ENCODE assay signal across 1 cellular context in the genomic region with DNA sequence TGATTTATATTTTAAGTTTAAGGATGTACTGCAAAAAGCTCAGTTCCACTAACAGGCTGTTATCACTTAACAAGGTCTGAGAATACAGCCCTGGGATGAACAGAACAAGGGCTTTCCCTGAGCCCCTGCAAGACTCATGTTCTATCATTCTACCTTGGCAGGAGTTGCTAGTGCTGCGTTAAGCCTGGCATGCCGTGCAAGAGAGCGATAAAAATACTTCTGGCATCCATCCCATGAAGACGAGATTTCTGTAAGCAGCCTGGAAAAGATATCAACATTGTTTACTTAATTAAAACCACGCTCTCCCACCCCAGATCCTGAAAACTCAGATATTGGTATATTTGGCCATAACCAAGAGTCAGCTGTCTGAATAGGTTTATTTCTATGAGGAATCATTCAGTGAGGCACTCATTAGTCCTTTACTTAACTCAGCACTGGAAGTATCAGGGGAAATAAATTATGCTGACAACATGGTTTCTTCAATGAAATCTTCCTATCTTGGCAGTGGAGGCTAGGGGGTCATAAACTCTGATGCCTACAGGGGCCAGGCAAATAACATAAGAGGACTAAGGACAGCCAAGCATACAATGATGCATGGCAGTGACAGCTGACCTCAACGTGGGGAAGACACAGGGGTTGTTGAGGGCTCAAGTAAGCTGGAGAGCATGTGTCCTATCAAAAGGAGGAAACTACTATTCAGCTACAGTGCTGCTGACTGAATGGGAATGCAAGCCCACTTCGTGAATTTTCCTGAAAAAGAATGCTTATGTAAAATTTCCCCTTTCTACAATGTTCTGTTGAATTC.
TF ChIP-seq lines count a peak whose summit lies in the region.

No MANE protein-coding gene starts in this region.

TF ChIP-seq in GM23338, 12 proteins besides CTCF, POLR2A, EP300 and RAD21 (continued from another document):
- TF ChIP-seq, protein P1, sequence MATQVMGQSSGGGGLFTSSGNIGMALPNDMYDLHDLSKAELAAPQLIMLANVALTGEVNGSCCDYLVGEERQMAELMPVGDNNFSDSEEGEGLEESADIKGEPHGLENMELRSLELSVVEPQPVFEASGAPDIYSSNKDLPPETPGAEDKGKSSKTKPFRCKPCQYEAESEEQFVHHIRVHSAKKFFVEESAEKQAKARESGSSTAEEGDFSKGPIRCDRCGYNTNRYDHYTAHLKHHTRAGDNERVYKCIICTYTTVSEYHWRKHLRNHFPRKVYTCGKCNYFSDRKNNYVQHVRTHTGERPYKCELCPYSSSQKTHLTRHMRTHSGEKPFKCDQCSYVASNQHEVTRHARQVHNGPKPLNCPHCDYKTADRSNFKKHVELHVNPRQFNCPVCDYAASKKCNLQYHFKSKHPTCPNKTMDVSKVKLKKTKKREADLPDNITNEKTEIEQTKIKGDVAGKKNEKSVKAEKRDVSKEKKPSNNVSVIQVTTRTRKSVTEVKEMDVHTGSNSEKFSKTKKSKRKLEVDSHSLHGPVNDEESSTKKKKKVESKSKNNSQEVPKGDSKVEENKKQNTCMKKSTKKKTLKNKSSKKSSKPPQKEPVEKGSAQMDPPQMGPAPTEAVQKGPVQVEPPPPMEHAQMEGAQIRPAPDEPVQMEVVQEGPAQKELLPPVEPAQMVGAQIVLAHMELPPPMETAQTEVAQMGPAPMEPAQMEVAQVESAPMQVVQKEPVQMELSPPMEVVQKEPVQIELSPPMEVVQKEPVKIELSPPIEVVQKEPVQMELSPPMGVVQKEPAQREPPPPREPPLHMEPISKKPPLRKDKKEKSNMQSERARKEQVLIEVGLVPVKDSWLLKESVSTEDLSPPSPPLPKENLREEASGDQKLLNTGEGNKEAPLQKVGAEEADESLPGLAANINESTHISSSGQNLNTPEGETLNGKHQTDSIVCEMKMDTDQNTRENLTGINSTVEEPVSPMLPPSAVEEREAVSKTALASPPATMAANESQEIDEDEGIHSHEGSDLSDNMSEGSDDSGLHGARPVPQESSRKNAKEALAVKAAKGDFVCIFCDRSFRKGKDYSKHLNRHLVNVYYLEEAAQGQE (IDR thresholded peaks at IDR 0.05; ENCODE audit: unreplicated experiment) = no peak
- TF ChIP-seq ZNF114 (CRISPR knock-in tag; IDR thresholded peaks at IDR 0.05) (no peak), ZNF331 (CRISPR knock-in tag; IDR thresholded peaks at IDR 0.05; ENCODE audit: low read depth) (no peak), STAT1 (IDR thresholded peaks at IDR 0.05; ENCODE audit: unreplicated experiment) (no peak), ETS1 (IDR thresholded peaks at IDR 0.05) (no peak), NANOG (IDR thresholded peaks at IDR 0.05; ENCODE audit: borderline replicate concordance) (no peak), EZH2 (IDR thresholded peaks at IDR 0.05; ENCODE audit: low read depth, unreplicated experiment) (no peak), POLR2AphosphoS5 (IDR thresholded peaks at IDR 0.05; ENCODE audit: low read depth) (no peak), EZH2phosphoT487 (IDR thresholded peaks at IDR 0.05; ENCODE audit: unreplicated experiment) (no peak)
- TF ChIP-seq, protein P2, sequence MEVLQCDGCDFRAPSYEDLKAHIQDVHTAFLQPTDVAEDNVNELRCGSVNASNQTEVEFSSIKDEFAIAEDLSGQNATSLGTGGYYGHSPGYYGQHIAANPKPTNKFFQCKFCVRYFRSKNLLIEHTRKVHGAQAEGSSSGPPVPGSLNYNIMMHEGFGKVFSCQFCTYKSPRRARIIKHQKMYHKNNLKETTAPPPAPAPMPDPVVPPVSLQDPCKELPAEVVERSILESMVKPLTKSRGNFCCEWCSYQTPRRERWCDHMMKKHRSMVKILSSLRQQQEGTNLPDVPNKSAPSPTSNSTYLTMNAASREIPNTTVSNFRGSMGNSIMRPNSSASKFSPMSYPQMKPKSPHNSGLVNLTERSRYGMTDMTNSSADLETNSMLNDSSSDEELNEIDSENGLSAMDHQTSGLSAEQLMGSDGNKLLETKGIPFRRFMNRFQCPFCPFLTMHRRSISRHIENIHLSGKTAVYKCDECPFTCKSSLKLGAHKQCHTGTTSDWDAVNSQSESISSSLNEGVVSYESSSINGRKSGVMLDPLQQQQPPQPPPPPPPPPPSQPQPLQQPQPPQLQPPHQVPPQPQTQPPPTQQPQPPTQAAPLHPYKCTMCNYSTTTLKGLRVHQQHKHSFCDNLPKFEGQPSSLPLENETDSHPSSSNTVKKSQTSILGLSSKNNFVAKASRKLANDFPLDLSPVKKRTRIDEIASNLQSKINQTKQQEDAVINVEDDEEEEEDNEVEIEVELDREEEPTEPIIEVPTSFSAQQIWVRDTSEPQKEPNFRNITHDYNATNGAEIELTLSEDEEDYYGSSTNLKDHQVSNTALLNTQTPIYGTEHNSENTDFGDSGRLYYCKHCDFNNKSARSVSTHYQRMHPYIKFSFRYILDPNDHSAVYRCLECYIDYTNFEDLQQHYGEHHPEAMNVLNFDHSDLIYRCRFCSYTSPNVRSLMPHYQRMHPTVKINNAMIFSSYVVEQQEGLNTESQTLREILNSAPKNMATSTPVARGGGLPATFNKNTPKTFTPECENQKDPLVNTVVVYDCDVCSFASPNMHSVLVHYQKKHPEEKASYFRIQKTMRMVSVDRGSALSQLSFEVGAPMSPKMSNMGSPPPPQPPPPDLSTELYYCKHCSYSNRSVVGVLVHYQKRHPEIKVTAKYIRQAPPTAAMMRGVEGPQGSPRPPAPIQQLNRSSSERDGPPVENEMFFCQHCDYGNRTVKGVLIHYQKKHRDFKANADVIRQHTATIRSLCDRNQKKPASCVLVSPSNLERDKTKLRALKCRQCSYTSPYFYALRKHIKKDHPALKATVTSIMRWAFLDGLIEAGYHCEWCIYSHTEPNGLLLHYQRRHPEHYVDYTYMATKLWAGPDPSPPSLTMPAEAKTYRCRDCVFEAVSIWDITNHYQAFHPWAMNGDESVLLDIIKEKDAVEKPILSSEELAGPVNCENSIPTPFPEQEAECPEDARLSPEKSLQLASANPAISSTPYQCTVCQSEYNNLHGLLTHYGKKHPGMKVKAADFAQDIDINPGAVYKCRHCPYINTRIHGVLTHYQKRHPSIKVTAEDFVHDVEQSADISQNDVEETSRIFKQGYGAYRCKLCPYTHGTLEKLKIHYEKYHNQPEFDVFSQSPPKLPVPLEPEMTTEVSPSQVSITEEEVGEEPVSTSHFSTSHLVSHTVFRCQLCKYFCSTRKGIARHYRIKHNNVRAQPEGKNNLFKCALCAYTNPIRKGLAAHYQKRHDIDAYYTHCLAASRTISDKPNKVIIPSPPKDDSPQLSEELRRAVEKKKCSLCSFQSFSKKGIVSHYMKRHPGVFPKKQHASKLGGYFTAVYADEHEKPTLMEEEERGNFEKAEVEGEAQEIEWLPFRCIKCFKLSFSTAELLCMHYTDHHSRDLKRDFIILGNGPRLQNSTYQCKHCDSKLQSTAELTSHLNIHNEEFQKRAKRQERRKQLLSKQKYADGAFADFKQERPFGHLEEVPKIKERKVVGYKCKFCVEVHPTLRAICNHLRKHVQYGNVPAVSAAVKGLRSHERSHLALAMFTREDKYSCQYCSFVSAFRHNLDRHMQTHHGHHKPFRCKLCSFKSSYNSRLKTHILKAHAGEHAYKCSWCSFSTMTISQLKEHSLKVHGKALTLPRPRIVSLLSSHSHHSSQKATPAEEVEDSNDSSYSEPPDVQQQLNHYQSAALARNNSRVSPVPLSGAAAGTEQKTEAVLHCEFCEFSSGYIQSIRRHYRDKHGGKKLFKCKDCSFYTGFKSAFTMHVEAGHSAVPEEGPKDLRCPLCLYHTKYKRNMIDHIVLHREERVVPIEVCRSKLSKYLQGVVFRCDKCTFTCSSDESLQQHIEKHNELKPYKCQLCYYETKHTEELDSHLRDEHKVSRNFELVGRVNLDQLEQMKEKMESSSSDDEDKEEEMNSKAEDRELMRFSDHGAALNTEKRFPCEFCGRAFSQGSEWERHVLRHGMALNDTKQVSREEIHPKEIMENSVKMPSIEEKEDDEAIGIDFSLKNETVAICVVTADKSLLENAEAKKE (CRISPR knock-in tag; IDR thresholded peaks at IDR 0.05) = no peak
